Comparison of ENCODE assay signal across 20 cellular contexts in genomic region chr6:12804967-12805645, GRCh38.
"Had no signal": no experiment of that assay in that cellular context is flagged by ENCODE, and none has a peak within 500 bp of the region (broad histone marks: within the 10 kb centered on the region; RNA-seq: fewer than 3 reads in every experiment).

No MANE protein-coding gene starts in this region.

- H3K4me1 ChIP-seq: ascending aorta, spleen, upper lobe of left lung had no signal

- H3K4me3 Mint-ChIP-seq: activated B cell treated with CpG ODN at 0.5 μM for 24 hours; activated CD4-positive, alpha-beta T cell treated with anti-CD3 and anti-CD28 coated beads, Interleukin-2, amount 10 ng/mL, durations not matched to agents 24 days and 14 days; activated naive CD8-positive, alpha-beta T cell treated with anti-CD3 and anti-CD28 coated beads, Interleukin-2, amount 50 U/mL, for 24 hours; central memory CD8-positive, alpha-beta T cell; dendritic cell treated with granulocyte-macrophage colony-stimulating factor and Interleukin-4, amounts not matched to agents 40 ng/mL and 50 ng/mL, for 4 days; endodermal cell; naive B cell; stimulated activated naive B cell treated with anti-CD40 and anti-IgM and Interleukin-4, amounts not matched to agents 10 μg/mL and 1 μg/mL and 100 μg/mL, for 72 hours; T-helper 17 cell had no signal

- DNase-seq: activated B cell treated with CpG ODN at 0.5 μM for 24 hours; activated CD4-positive, alpha-beta T cell treated with anti-CD3 and anti-CD28 coated beads, Interleukin-2, amount 10 ng/mL, durations not matched to agents 24 days and 14 days; activated CD8-positive, alpha-beta memory T cell treated with anti-CD3 and anti-CD28 coated beads for 24 hours; activated naive CD4-positive, alpha-beta T cell treated with Interleukin-2 at 50 U/mL for 16 hours; activated naive CD8-positive, alpha-beta T cell treated with anti-CD3 and anti-CD28 coated beads, Interleukin-2, amount 50 U/mL, for 24 hours; endodermal cell; glutamatergic neuron; left cardiac atrium; naive B cell; right cardiac atrium; spleen; stimulated activated CD4-positive, alpha-beta T cell treated with anti-CD3 and anti-CD28 coated beads, Interleukin-1b, Interleukin-23, amount 100 ng/mL, for 48 hours; stimulated activated naive B cell treated with anti-CD40 and anti-IgM and Interleukin-4, amounts not matched to agents 10 μg/mL and 1 μg/mL and 100 μg/mL, for 72 hours; substantia nigra; T-helper 17 cell; upper lobe of left lung had no signal

- H3K36me3 Mint-ChIP-seq: naive B cell; stimulated activated naive B cell treated with anti-CD40 and anti-IgM and Interleukin-4, amounts not matched to agents 10 μg/mL and 1 μg/mL and 100 μg/mL, for 72 hours had no signal

- H3K9me3 Mint-ChIP-seq: activated B cell treated with CpG ODN at 0.5 μM for 24 hours; activated CD4-positive, alpha-beta T cell treated with anti-CD3 and anti-CD28 coated beads, Interleukin-2, amount 10 ng/mL, durations not matched to agents 24 days and 14 days; activated naive CD8-positive, alpha-beta T cell treated with anti-CD3 and anti-CD28 coated beads, Interleukin-2, amount 50 U/mL, for 24 hours; central memory CD8-positive, alpha-beta T cell; dendritic cell treated with granulocyte-macrophage colony-stimulating factor and Interleukin-4, amounts not matched to agents 40 ng/mL and 50 ng/mL, for 4 days; endodermal cell; naive B cell; stimulated activated naive B cell treated with anti-CD40 and anti-IgM and Interleukin-4, amounts not matched to agents 10 μg/mL and 1 μg/mL and 100 μg/mL, for 72 hours had no signal

- H3K36me3 ChIP-seq: ascending aorta, spleen, upper lobe of left lung had no signal

- ATAC-seq: activated naive CD8-positive, alpha-beta T cell treated with anti-CD3 and anti-CD28 coated beads, Interleukin-2, amount 50 U/mL, for 24 hours; left cardiac atrium; right cardiac atrium; stimulated activated naive B cell treated with anti-CD40 and anti-IgM and Interleukin-4, amounts not matched to agents 10 μg/mL and 1 μg/mL and 100 μg/mL, for 72 hours; T-helper 17 cell had no signal

- H3K4me1 Mint-ChIP-seq: activated B cell treated with CpG ODN at 0.5 μM for 24 hours; activated CD4-positive, alpha-beta T cell treated with anti-CD3 and anti-CD28 coated beads, Interleukin-2, amount 10 ng/mL, durations not matched to agents 24 days and 14 days; central memory CD8-positive, alpha-beta T cell; endodermal cell; naive B cell; stimulated activated naive B cell treated with anti-CD40 and anti-IgM and Interleukin-4, amounts not matched to agents 10 μg/mL and 1 μg/mL and 100 μg/mL, for 72 hours; T-helper 17 cell had no signal

- H3K4me3 ChIP-seq: ascending aorta, lung, spleen, upper lobe of left lung had no signal

- H3K27ac ChIP-seq: ascending aorta, spleen, upper lobe of left lung had no signal

- H3K27ac Mint-ChIP-seq: activated B cell treated with CpG ODN at 0.5 μM for 24 hours; activated CD4-positive, alpha-beta T cell treated with anti-CD3 and anti-CD28 coated beads, Interleukin-2, amount 10 ng/mL, durations not matched to agents 24 days and 14 days; activated naive CD8-positive, alpha-beta T cell treated with anti-CD3 and anti-CD28 coated beads, Interleukin-2, amount 50 U/mL, for 24 hours; dendritic cell treated with granulocyte-macrophage colony-stimulating factor and Interleukin-4, amounts not matched to agents 40 ng/mL and 50 ng/mL, for 4 days; endodermal cell; naive B cell; stimulated activated naive B cell treated with anti-CD40 and anti-IgM and Interleukin-4, amounts not matched to agents 10 μg/mL and 1 μg/mL and 100 μg/mL, for 72 hours; T-helper 17 cell had no signal

- H3K27me3 ChIP-seq: ascending aorta, upper lobe of left lung had no signal

- H3K9me3 ChIP-seq: ascending aorta, spleen, upper lobe of left lung had no signal
